In the genomic region with DNA sequence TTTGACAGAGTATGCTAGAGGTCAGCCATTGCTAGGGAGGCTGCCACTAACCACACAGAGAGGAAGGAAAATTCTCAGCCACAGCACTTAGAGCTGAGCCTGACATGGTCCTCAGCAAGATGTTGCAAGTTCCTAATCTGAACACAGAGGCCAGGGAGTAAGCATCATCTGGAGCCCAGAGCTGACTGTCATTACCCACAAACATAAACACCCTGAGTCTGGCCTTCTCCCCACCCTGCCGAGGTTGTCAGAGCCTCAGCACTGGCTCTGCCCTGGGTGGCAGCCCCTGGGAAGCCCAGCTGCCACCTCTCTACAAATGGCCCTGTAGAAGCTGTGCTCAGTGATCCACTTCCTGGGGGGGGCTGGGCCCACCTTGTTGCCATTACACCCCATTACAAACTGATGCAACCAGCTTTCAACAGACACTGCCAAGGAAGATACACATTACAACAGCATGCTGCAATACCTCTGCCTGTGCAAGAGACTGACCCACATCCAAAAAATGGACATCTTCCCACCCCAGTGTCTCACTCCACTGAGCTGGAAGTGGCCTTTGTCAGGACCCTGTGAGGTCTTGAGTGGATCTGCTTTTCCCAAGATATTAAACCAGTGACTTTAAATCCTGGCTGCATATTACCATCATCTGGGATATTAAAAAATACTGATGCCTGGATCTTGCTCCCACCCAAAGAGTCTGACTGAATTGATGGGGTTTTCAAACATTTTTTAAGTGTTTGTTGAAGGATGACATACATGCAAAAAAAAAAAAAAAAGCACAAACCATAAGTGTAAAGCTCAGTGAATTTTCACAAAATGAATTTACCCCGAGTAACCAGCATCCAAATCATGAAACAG, we compare ENCODE assay signal across 8 cellular contexts. TPM values are rescaled to one million over a fixed set of nuclear protein-coding genes. Genes with fewer than 3 reads are reported as not detected.
A peak's percentile ranks its signal among the peaks of the same experiment; 100 is the strongest.
DNase-seq lines count a peak whose midpoint lies in the region; ATAC-seq and TF ChIP-seq lines count a peak whose summit lies in the region.

No MANE protein-coding gene starts in this region.

- H3K36me3 ChIP-seq in aorta (ENCODE audit: control insufficient read depth in 1 of 2, insufficient read depth in 2 of 2, low read length in 1 of 2), result peaks cover 0 to 3% of the 10 kb centered on the region in 2 donors

- no peaks in the 10 kb centered on the region for H3K9me3 Mint-ChIP-seq in immature natural killer cell

- CTCF ChIA-PET in GM10248 (lab: Yijun Ruan, JAX), result interaction anchor here (0.6 to 8.7 kb wide), 17 partner anchors 9 to 219 kb away, joined by 3 to 104 read pairs (median 9); a partner anchor contains a TSS

- H3K27ac Mint-ChIP-seq in immature natural killer cell, result peak overlapping the region; percentile 98 to 100 (median 100)

- H3K4me3 Mint-ChIP-seq in immature natural killer cell, result peak overlapping the region; percentile 72 to 91 (median 86)

- H3K36me3 Mint-ChIP-seq in immature natural killer cell, result peaks cover 42 to 51% (median 50%) of the 10 kb centered on the region in 3 donors

- H3K27ac ChIP-seq in aorta (ENCODE audit: low read depth in 1 of 2, low read length in 2 of 2), result no peak overlapping the region

- intact Hi-C loops in aorta (cut with DNase I), result no loop called here

- peak; percentile 52 for ATAC-seq in aorta (ENCODE audit: low FRiP score)

- WGBS in aorta, 2 donors, result 67 to 72% methylated on average over 2 of the region's 2 CpGs

- TF ChIP-seq CTCF in GM12865 (IDR thresholded peaks at IDR 0.05; ENCODE audit: insufficient read depth, low read depth, low read length, missing control alignments) (no peak), GM10248 (IDR thresholded peaks at IDR 0.05; ENCODE audit: control extremely low read depth, extremely low read depth, low read depth, missing control alignments) (no peak)

- H3K4me1 Mint-ChIP-seq in immature natural killer cell, result peaks cover 99 to 100% of the 10 kb centered on the region in 2 donors

- DNase-seq in GM12865 (ENCODE audit: low read depth), result peak; percentile 45
- peak; percentile 76 for DNase-seq in Jurkat, Clone E6-1 (ENCODE audit: low read depth, low spot score)
- peak; percentile 65 for DNase-seq in activated gamma-delta T cell treated with Interleukin-2 at 50 U/mL for 16 hours
- DNase-seq in immature natural killer cell, result peak; percentile 83 to 91 (median 88)
- DNase-seq in aorta, result no peak
- DNase-seq in hypothalamus (lab: John Stamatoyannopoulos, UW), result no peak
- DNase-seq in DMS53 (lab: John Stamatoyannopoulos, UW), result no peak
- DNase-seq in GM10248 (ENCODE audit: extremely low spot score), result no peak

- POLR2A ChIA-PET in GM10248 (lab: Yijun Ruan, JAX), result interaction anchor here (0.6 to 2.9 kb wide), 7 partner anchors 13 to 32 kb away, joined by 3 to 15 read pairs (median 6); a partner anchor contains a TSS

- H3K27me3 ChIP-seq in aorta (ENCODE audit: control insufficient read depth in 1 of 2, insufficient read depth in 2 of 2, low read length in 1 of 2), result no peaks in the 10 kb centered on the region

- H3K4me1 ChIP-seq in aorta (ENCODE audit: control insufficient read depth in 1 of 2, insufficient read depth in 2 of 2, low read length in 2 of 2), result no peaks in the 10 kb centered on the region

- no peaks in the 10 kb centered on the region for H3K9me3 ChIP-seq in aorta (ENCODE audit: control insufficient read depth, low read length)

- peaks cover 17 to 48% (median 26%) of the 10 kb centered on the region in 3 donors for H3K27me3 Mint-ChIP-seq in immature natural killer cell (ENCODE audit: low read depth in 3 of 3)

- no peak overlapping the region for H3K4me3 ChIP-seq in GM12865 (ENCODE audit: low read depth, low read length)
- H3K4me3 ChIP-seq in Jurkat, Clone E6-1 (ENCODE audit: low read length), result no peak overlapping the region
- no peak overlapping the region for H3K4me3 ChIP-seq in aorta (ENCODE audit: low read length in 2 of 2)

RNA-seq across cellular contexts. Expression of a gene that starts 33.0 kb away (rescaled TPM):
- 67.5 TPM for polyA plus RNA-seq in Jurkat, Clone E6-1 (2012; ENCODE audit: insufficient read depth, insufficient read length)
- polyA plus RNA-seq in immature natural killer cell (100 to 1,000 TPM; 349 to 460 (median 371) TPM), aorta (10 to 100 TPM; 12.9 to 13.1 TPM)
- 10 to 100 TPM; 26.8 to 36.1 TPM for total RNA-seq in aorta

Comparison
In these comparisons a context has a peak if more than half of its experiments do, and no peak if none do; other contexts are left out.
1. DNase-seq: peak in GM12865 (single experiment), Jurkat, Clone E6-1 (single experiment), activated gamma-delta T cell treated with Interleukin-2 at 50 U/mL for 16 hours (single experiment) and immature natural killer cell (3 of 3); none in aorta (0 of 2), hypothalamus (0 of 51), DMS53 (single experiment) and GM10248 (single experiment).
2. RNA of a gene that starts 33.0 kb away (polyA plus RNA-seq): 349 to 460 TPM in immature natural killer cell; 12.9 to 13.1 TPM in aorta; every median in the first group is over 10 times any median in the second.